Comparison of ENCODE assay signal across 26 cellular contexts in the genomic region with DNA sequence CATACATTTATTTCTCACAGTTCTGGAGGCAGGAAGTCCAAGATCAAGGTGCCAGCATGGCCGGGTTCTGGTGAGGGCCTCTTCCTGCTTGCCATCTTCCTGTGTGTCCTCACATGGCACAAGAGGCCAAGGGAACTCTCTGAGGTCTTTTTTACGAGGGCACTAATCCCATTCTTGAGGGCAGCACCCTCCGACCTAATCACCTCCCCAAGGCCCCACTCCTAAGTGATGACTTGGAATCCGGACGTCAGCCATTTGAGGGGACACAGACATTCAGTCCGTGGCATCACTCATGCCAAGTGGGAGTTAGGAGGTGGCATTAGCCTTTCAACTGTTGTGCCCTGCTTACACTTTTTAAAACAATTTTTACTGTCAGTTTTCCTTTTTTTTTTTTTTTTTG.
"Had no signal": no experiment of that assay in that cellular context is flagged by ENCODE, and none has a peak within 500 bp of the region (broad histone marks: within the 10 kb centered on the region; RNA-seq: fewer than 3 reads in every experiment).

No MANE protein-coding gene starts in this region.

- H3K27me3 ChIP-seq: neutrophil, ovary, spleen, suprapubic skin, testis, tibial artery, transverse colon, upper lobe of right lung, uterus had no signal

- H3K4me2 ChIP-seq: smooth muscle cell had no signal

- H3K36me3 ChIP-seq: ovary, uterus had no signal

- H3K9ac ChIP-seq: parathyroid adenoma had no signal

- H3K4me1 ChIP-seq: parathyroid adenoma, psoas muscle, spleen, suprapubic skin, testis, tibial artery, transverse colon, upper lobe of right lung, uterus had no signal

- H3K9me3 ChIP-seq: neutrophil, psoas muscle, testis, upper lobe of right lung had no signal

- DNase-seq: naive thymus-derived CD8-positive, alpha-beta T cell; nephron progenitor cell; nucleus accumbens; ovary; posterior cingulate gyrus; psoas muscle; spleen; stimulated activated CD4-positive, alpha-beta T cell treated with anti-CD3 and anti-CD28 coated beads, Interleukin-12 subunit alpha, Interleukin-12 subunit beta, amount 100 ng/mL, for 4 hours; stimulated activated CD4-positive, alpha-beta T cell treated with anti-CD3 and anti-CD28 coated beads, Interleukin-1b, Interleukin-23, amount 100 ng/mL, for 48 hours; stimulated activated CD4-positive, alpha-beta T cell treated with anti-CD3 and anti-CD28 coated beads, Interleukin-4, amount 100 ng/mL, for 1 hour; stimulated activated CD4-positive, alpha-beta T cell treated with anti-CD3 and anti-CD28 coated beads, Interleukin-4, amount 100 ng/mL, for 4 hours; stimulated activated CD8-positive, alpha-beta memory T cell treated with anti-CD3 and anti-CD28 coated beads, Interleukin-4, amount 100 ng/mL, for 48 hours; stimulated activated naive CD4-positive, alpha-beta T cell; stimulated activated naive CD8-positive, alpha-beta T cell treated with anti-CD3 and anti-CD28 coated beads, Interleukin-15, amount 100 ng/mL, for 72 hours; stimulated activated naive CD8-positive, alpha-beta T cell treated with anti-CD3 and anti-CD28 coated beads, Interleukin-15, Interleukin-2, amounts not matched to agents 100 U/mL and 50 U/mL, for 24 hours; substantia nigra; testis; tibial artery; transverse colon; upper lobe of right lung; uterus had no signal

- H3K4me3 ChIP-seq: ovary, psoas muscle, skin epidermis, smooth muscle cell, spleen, suprapubic skin, testis, tibial artery, transverse colon, upper lobe of right lung, uterus had no signal

- H3K27ac ChIP-seq: neutrophil, ovary, parathyroid adenoma, psoas muscle, skin epidermis, spleen, suprapubic skin, testis, tibial artery, transverse colon, upper lobe of right lung, uterus had no signal
